In the genomic region with DNA sequence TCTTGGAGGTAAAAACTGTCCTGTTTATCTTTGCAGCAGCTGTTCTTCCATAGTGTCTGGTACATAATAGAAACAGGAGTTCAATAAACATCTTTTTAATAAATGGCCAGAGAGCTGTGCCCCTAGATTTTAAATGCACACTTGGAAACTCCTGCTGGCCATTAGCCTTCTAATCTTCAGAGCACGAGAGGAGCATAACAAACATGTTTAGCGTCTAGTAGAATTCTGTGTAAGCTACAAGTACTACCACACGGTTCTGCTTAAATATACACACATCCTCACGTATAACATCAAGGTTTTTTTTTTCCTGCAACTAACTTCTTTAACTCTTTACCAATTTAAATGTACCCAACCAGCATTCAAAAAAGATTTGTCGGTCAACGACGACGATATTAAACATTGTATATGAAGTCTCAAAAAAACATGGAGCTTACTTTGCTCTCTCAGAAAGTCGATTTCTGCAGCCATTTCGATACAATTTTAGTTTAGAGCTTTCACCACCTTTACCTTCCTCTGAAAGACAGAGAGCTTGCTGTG, we compare ENCODE assay signal across 8 cellular contexts. TPM values are rescaled to one million over a fixed set of nuclear protein-coding genes. Genes with fewer than 3 reads are reported as not detected.
A peak's percentile ranks its signal among the peaks of the same experiment; 100 is the strongest.
DNase-seq lines count a peak whose midpoint lies in the region; ATAC-seq, FAIRE-seq and TF ChIP-seq lines count a peak whose summit lies in the region.

No MANE protein-coding gene starts in this region.

- CTCF ChIA-PET in GM10248 (lab: Yijun Ruan, JAX), result interaction anchor here (1.0 to 2.4 kb wide), 6 partner anchors 13 to 280 kb away, joined by 3 to 11 read pairs (median 4); no protein-coding TSS in a partner anchor

- no peak for ATAC-seq in gastrocnemius medialis
- no peak for ATAC-seq in HG03139 (IDR thresholded peaks at IDR 0.05; ENCODE audit: unreplicated experiment)
- ATAC-seq in GM19351 (IDR thresholded peaks at IDR 0.05; ENCODE audit: unreplicated experiment), result no peak

- peak overlapping the region; percentile 90 to 94 (median 94) for H3K27ac ChIP-seq in gastrocnemius medialis

- no peak for FAIRE-seq in frontal cortex (lab: Jason Lieb, UNC)

- POLR2A ChIA-PET in GM10248 (lab: Yijun Ruan, JAX), result interaction anchor here (0.7 kb wide), 1 partner anchor 280 kb away, joined by 3 read pairs; no protein-coding TSS in a partner anchor

- intact Hi-C loops in gastrocnemius medialis (cut with DNase I; ENCODE audit: low total_unique reads), result loop anchor here (2.0 to 10.0 kb wide), 4 partner anchors 228 to 1458 kb away; partner anchors contain the start of genes INTU, LARP1B and PGRMC2

- H3K4me3 ChIP-seq in GM12864 (ENCODE audit: low read depth, low read length), result peak overlapping the region; percentile 91
- peak overlapping the region; percentile 78 to 89 (median 84) for H3K4me3 ChIP-seq in gastrocnemius medialis

- H3K4me1 ChIP-seq in gastrocnemius medialis, result peaks cover 18 to 19% of the 10 kb centered on the region in 2 donors

- TF ChIP-seq CTCF in GM12864 (IDR thresholded peaks at IDR 0.05; ENCODE audit: low read depth, low read length, missing control alignments) (no peak), gastrocnemius medialis (IDR thresholded peaks at IDR 0.05 in 4 of 5, conservative IDR thresholded peaks at IDR 0.05 in 1 of 5) (no peak), GM10248 (IDR thresholded peaks at IDR 0.05; ENCODE audit: control extremely low read depth, extremely low read depth, low read depth, missing control alignments) (no peak)

- H3K36me3 ChIP-seq in gastrocnemius medialis, result no peaks in the 10 kb centered on the region

- DNase-seq in GM12864 (ENCODE audit: low read depth), result no peak
- peak; percentile 10 for DNase-seq in RPMI7951 (ENCODE audit: low read depth)
- DNase-seq in germinal center (ENCODE audit: low spot score), result peak; percentile 5
- DNase-seq in gastrocnemius medialis, result no peak
- DNase-seq in GM10248 (ENCODE audit: extremely low spot score), result no peak
- DNase-seq in frontal cortex (ENCODE audit: low spot score in 2 of 2), result no peak

- H3K27me3 ChIP-seq in gastrocnemius medialis, result no peaks in the 10 kb centered on the region

- no peaks in the 10 kb centered on the region for H3K9me3 ChIP-seq in gastrocnemius medialis

- TF ChIP-seq POLR2A in gastrocnemius medialis (IDR thresholded peaks at IDR 0.05), result no peak

- in situ Hi-C loops in gastrocnemius medialis (cut with MboI; ENCODE audit: low sequenced_read_pairs in 4 of 4), result loop anchor here in 1 of 4 donors (25.0 kb wide), 1 partner anchor 280 kb away; the partner anchor contains the start of gene JADE1

RNA-seq across cellular contexts. Expression of gene SCLT1, which starts 0.6 kb away (rescaled TPM):
- 23.8 and 24.0 TPM in 2 replicates for total RNA-seq in RPMI7951 (2014; rRNA removed; shearing (Covaris generic))
- total RNA-seq in gastrocnemius medialis (1 to 10 TPM; 1.0 to 4.1 (median 1.8) TPM), frontal cortex (89.3 TPM)

RNA-seq across cellular contexts. Expression of gene C4orf33, which starts 3.2 kb away (rescaled TPM):
- 12.6 and 17.1 TPM in 2 replicates for total RNA-seq in RPMI7951 (2014; rRNA removed; shearing (Covaris generic))
- 1 to 10 TPM in 3 of 4 donors, under 1 TPM in 1; 0.53 to 2.2 (median 1.7) TPM for total RNA-seq in gastrocnemius medialis
- total RNA-seq in frontal cortex, result 6.9 TPM

Comparison
In these comparisons a context has a peak if more than half of its experiments do, and no peak if none do; other contexts are left out.
1. DNase-seq: peak in RPMI7951 (single experiment) and germinal center (single experiment); none in GM12864 (single experiment), gastrocnemius medialis (0 of 2), GM10248 (single experiment) and frontal cortex (0 of 2).